22 cellular contexts compared by ENCODE assay signal in genomic region chr19:16206637-16207036, GRCh38. TPM values are rescaled to one million over a fixed set of nuclear protein-coding genes. Genes with fewer than 3 reads are reported as not detected.
DNase-seq lines count a peak whose midpoint lies in the region; ATAC-seq, FAIRE-seq and TF ChIP-seq lines count a peak whose summit lies in the region.
"Had no signal": no experiment of that assay in that cellular context is flagged by ENCODE, and none has a peak within 500 bp of the region (broad histone marks: within the 10 kb centered on the region; RNA-seq: fewer than 3 reads in every experiment).

No MANE protein-coding gene starts in this region.

- TF ChIP-seq CTCF in progenitor cell of endocrine pancreas (IDR thresholded peaks at IDR 0.05; ENCODE audit: unreplicated experiment): no peak

- ATAC-seq in activated T-cell treated with anti-CD3 and anti-CD28 coated beads, Interleukin-2, amount 50 U/mL, for 4 hours: no peak
- ATAC-seq in activated naive CD8-positive, alpha-beta T cell treated with anti-CD3 and anti-CD28 coated beads, Interleukin-2, amount 50 U/mL, for 24 hours: no peak
- ATAC-seq in HG03442 (IDR thresholded peaks at IDR 0.05; ENCODE audit: unreplicated experiment) (no peak), right cardiac atrium (no peak)
- ATAC-seq: natural killer cell treated with Interleukin-12 subunit alpha and Interleukin-12 subunit beta and Interleukin-15 and Interleukin-18, amount 100 ng/mL, for 72 hours; psoas muscle had no signal

- no peak overlapping the region for H3K4me3 Mint-ChIP-seq in activated T-cell treated with anti-CD3 and anti-CD28 coated beads, Interleukin-2, amount 50 U/mL, for 24 hours
- no peak overlapping the region for H3K4me3 Mint-ChIP-seq in activated T-cell treated with anti-CD3 and anti-CD28 coated beads, Interleukin-2, amount 50 U/mL, for 4 hours
- peak overlapping the region; percentile 46 for H3K4me3 Mint-ChIP-seq in activated naive CD8-positive, alpha-beta T cell treated with anti-CD3 and anti-CD28 coated beads, Interleukin-2, amount 50 U/mL, for 24 hours
- no peak overlapping the region for H3K4me3 Mint-ChIP-seq in progenitor cell of endocrine pancreas (ENCODE audit: low read depth)
- H3K4me3 Mint-ChIP-seq: natural killer cell treated with Interleukin-12 subunit alpha and Interleukin-12 subunit beta and Interleukin-15 and Interleukin-18, amount 100 ng/mL, for 72 hours had no signal

- DNase-seq in activated T-cell treated with anti-CD3 and anti-CD28 coated beads, Interleukin-2, amount 50 U/mL, for 24 hours: no peak
- DNase-seq in activated T-cell treated with anti-CD3 and anti-CD28 coated beads, Interleukin-2, amount 50 U/mL, for 4 hours: no peak
- DNase-seq in GM12891 (ENCODE audit: insufficient read length, low spot score) (no peak), progenitor cell of endocrine pancreas (ENCODE audit: low spot score, unreplicated experiment) (no peak), posterior vena cava (ENCODE audit: low spot score) (no peak), right cardiac atrium (no peak)
- DNase-seq in activated naive CD8-positive, alpha-beta T cell treated with anti-CD3 and anti-CD28 coated beads, Interleukin-2, amount 50 U/mL, for 24 hours: no peak
- DNase-seq: HCEC 1CT, hippocampal formation, NCI-H1417 treated with DMSO at 0.1 percent for 48 hours, NCI-H524 treated with DMSO at 0.1 percent for 48 hours, psoas muscle, Right ventricle myocardium superior had no signal

- peak overlapping the region; percentile 78 for H3K27ac Mint-ChIP-seq in activated T-cell treated with anti-CD3 and anti-CD28 coated beads, Interleukin-2, amount 50 U/mL, for 24 hours
- peak overlapping the region; percentile 84 for H3K27ac Mint-ChIP-seq in activated naive CD8-positive, alpha-beta T cell treated with anti-CD3 and anti-CD28 coated beads, Interleukin-2, amount 50 U/mL, for 24 hours
- peak overlapping the region; percentile 6 for H3K27ac Mint-ChIP-seq in progenitor cell of endocrine pancreas
- H3K27ac Mint-ChIP-seq: natural killer cell treated with Interleukin-12 subunit alpha and Interleukin-12 subunit beta and Interleukin-15 and Interleukin-18, amount 100 ng/mL, for 72 hours had no signal

- TF ChIP-seq POLR2A in GM12891 (IDR thresholded peaks at IDR 0.05; ENCODE audit: low read depth, low read length): 0 out of 2 replicates have a peak, but pooled peaks have one; percentile 19

- peaks cover 5% of the 10 kb centered on the region for H3K4me1 ChIP-seq in right cardiac atrium (ENCODE audit: control insufficient read depth, insufficient read depth, low read length)

- no peaks in the 10 kb centered on the region for H3K9me3 ChIP-seq in right cardiac atrium (ENCODE audit: control insufficient read depth, low read length)
- H3K9me3 ChIP-seq: psoas muscle had no signal

- intact Hi-C loops in posterior vena cava (cut with DNase I) (no loop called here), right cardiac atrium (cut with DNase I) (no loop called here)

- H3K27me3 ChIP-seq in right cardiac atrium (ENCODE audit: control insufficient read depth, insufficient read depth): no peaks in the 10 kb centered on the region
- H3K27me3 ChIP-seq: BLaER1 treated with 17β-estradiol and CSF1 and Interleukin-3, amounts not matched to agents 10 nM and 100 nM had no signal

- H3K36me3 Mint-ChIP-seq in activated T-cell treated with anti-CD3 and anti-CD28 coated beads, Interleukin-2, amount 50 U/mL, for 24 hours (ENCODE audit: low read depth): peaks cover 93% of the 10 kb centered on the region
- H3K36me3 Mint-ChIP-seq in activated T-cell treated with anti-CD3 and anti-CD28 coated beads, Interleukin-2, amount 50 U/mL, for 4 hours (ENCODE audit: insufficient read depth): peaks cover 42% of the 10 kb centered on the region
- peaks cover 57% of the 10 kb centered on the region for H3K36me3 Mint-ChIP-seq in activated naive CD8-positive, alpha-beta T cell treated with anti-CD3 and anti-CD28 coated beads, Interleukin-2, amount 50 U/mL, for 24 hours (ENCODE audit: low read depth)
- peaks cover 20% of the 10 kb centered on the region for H3K36me3 Mint-ChIP-seq in progenitor cell of endocrine pancreas (ENCODE audit: insufficient read depth)

- no peak overlapping the region for H3K4me3 ChIP-seq in right cardiac atrium (ENCODE audit: low read length)
- H3K4me3 ChIP-seq: BLaER1 treated with 17β-estradiol and CSF1 and Interleukin-3, amounts not matched to agents 10 nM and 100 nM; psoas muscle had no signal

- 94% methylated on average over 7 of the region's 7 CpGs for WGBS in right cardiac atrium

- H3K9me3 Mint-ChIP-seq in activated T-cell treated with anti-CD3 and anti-CD28 coated beads, Interleukin-2, amount 50 U/mL, for 24 hours: peaks cover under 1% of the 10 kb centered on the region
- H3K9me3 Mint-ChIP-seq in activated T-cell treated with anti-CD3 and anti-CD28 coated beads, Interleukin-2, amount 50 U/mL, for 4 hours: no peaks in the 10 kb centered on the region
- peaks cover 1% of the 10 kb centered on the region for H3K9me3 Mint-ChIP-seq in activated naive CD8-positive, alpha-beta T cell treated with anti-CD3 and anti-CD28 coated beads, Interleukin-2, amount 50 U/mL, for 24 hours
- H3K9me3 Mint-ChIP-seq in progenitor cell of endocrine pancreas (ENCODE audit: low read depth): no peaks in the 10 kb centered on the region
- H3K9me3 Mint-ChIP-seq: natural killer cell treated with Interleukin-12 subunit alpha and Interleukin-12 subunit beta and Interleukin-15 and Interleukin-18, amount 100 ng/mL, for 72 hours had no signal

- peaks cover 69% of the 10 kb centered on the region for H3K4me1 Mint-ChIP-seq in activated T-cell treated with anti-CD3 and anti-CD28 coated beads, Interleukin-2, amount 50 U/mL, for 24 hours (ENCODE audit: low read depth)
- peaks cover 32% of the 10 kb centered on the region for H3K4me1 Mint-ChIP-seq in activated T-cell treated with anti-CD3 and anti-CD28 coated beads, Interleukin-2, amount 50 U/mL, for 4 hours (ENCODE audit: low read depth)
- peaks cover 65% of the 10 kb centered on the region for H3K4me1 Mint-ChIP-seq in activated naive CD8-positive, alpha-beta T cell treated with anti-CD3 and anti-CD28 coated beads, Interleukin-2, amount 50 U/mL, for 24 hours
- peaks cover 5% of the 10 kb centered on the region for H3K4me1 Mint-ChIP-seq in progenitor cell of endocrine pancreas (ENCODE audit: low read depth)

- no peak overlapping the region for H3K27ac ChIP-seq in right cardiac atrium (ENCODE audit: low read length)
- H3K27ac ChIP-seq: BLaER1 treated with 17β-estradiol and CSF1 and Interleukin-3, amounts not matched to agents 10 nM and 100 nM; psoas muscle had no signal

- H3K27me3 Mint-ChIP-seq in activated T-cell treated with anti-CD3 and anti-CD28 coated beads, Interleukin-2, amount 50 U/mL, for 24 hours: no peaks in the 10 kb centered on the region
- H3K27me3 Mint-ChIP-seq in activated T-cell treated with anti-CD3 and anti-CD28 coated beads, Interleukin-2, amount 50 U/mL, for 4 hours (ENCODE audit: low read depth): no peaks in the 10 kb centered on the region
- H3K27me3 Mint-ChIP-seq in activated naive CD8-positive, alpha-beta T cell treated with anti-CD3 and anti-CD28 coated beads, Interleukin-2, amount 50 U/mL, for 24 hours: no peaks in the 10 kb centered on the region
- no peaks in the 10 kb centered on the region for H3K27me3 Mint-ChIP-seq in progenitor cell of endocrine pancreas
- H3K27me3 Mint-ChIP-seq: natural killer cell treated with Interleukin-12 subunit alpha and Interleukin-12 subunit beta and Interleukin-15 and Interleukin-18, amount 100 ng/mL, for 72 hours had no signal

- FAIRE-seq in GM12891 (lab: Jason Lieb, UNC): no peak
- FAIRE-seq: bronchial epithelial cell, endothelial cell of umbilical vein, islet of Langerhans had no signal

TF ChIP-seq in GM12891, 5 proteins besides CTCF, POLR2A, EP300 and RAD21:
- TF ChIP-seq SPI1 (IDR thresholded peaks at IDR 0.05; ENCODE audit: low read depth, low read length): no peak
- no peak for TF ChIP-seq TAF1 (IDR thresholded peaks at IDR 0.05; ENCODE audit: low read depth, low read length)
- no peak for TF ChIP-seq POU2F2 (IDR thresholded peaks at IDR 0.05; ENCODE audit: low read depth, low read length)
- TF ChIP-seq PAX5 (IDR thresholded peaks at IDR 0.05; ENCODE audit: insufficient read depth, low read length, severe bottlenecking): no peak
- TF ChIP-seq POLR2AphosphoS5 (IDR thresholded peaks at IDR 0.05; ENCODE audit: low read depth, low read length): no peak
TF ChIP-seq in GM12891: peak in this region for 0.

RNA-seq across cellular contexts. Expression of gene AP1M1, which starts 8.9 kb away (rescaled TPM):
- 100 to 1,000 TPM in 2 of 3 donors, 10 to 100 TPM in 1; 93.4 to 109 (median 106) TPM for total RNA-seq in activated T-cell treated with anti-CD3 and anti-CD28 coated beads, Interleukin-2, amount 50 U/mL, for 4 hours
- 49.4 TPM for polyA plus RNA-seq in GM12891 (2012; ENCODE audit: low read depth, missing spikeins)
- 47.4 and 51.8 TPM in 2 replicates for total RNA-seq in progenitor cell of endocrine pancreas
- 10 to 100 TPM; 59.4 to 66.4 TPM for total RNA-seq in posterior vena cava
- total RNA-seq in right cardiac atrium: 10 to 100 TPM; 38.7 to 65.5 (median 50.4) TPM
- 37.1 TPM for polyA plus RNA-seq in right cardiac atrium

RNA-seq across cellular contexts. Expression of gene FAM32A, which starts 21.4 kb away (rescaled TPM):
- total RNA-seq in activated T-cell treated with anti-CD3 and anti-CD28 coated beads, Interleukin-2, amount 50 U/mL, for 4 hours: 10 to 100 TPM; 53.4 to 60.1 (median 56.4) TPM
- polyA plus RNA-seq in GM12891 (2012; ENCODE audit: low read depth, missing spikeins): 51.4 TPM
- total RNA-seq in progenitor cell of endocrine pancreas (91.6 and 95.2 TPM in 2 replicates), posterior vena cava (10 to 100 TPM; 46.4 to 47.8 TPM), right cardiac atrium (10 to 100 TPM; 37.5 to 42.5 (median 40.1) TPM)
- 49.3 TPM for polyA plus RNA-seq in right cardiac atrium

RNA-seq across cellular contexts. Expression of gene CIB3, which starts 33.3 kb away (rescaled TPM):
- not detected for total RNA-seq in activated T-cell treated with anti-CD3 and anti-CD28 coated beads, Interleukin-2, amount 50 U/mL, for 4 hours
- polyA plus RNA-seq in GM12891 (2012; ENCODE audit: low read depth, missing spikeins): not detected
- total RNA-seq in progenitor cell of endocrine pancreas (not detected in 2 replicates), posterior vena cava (not detected), right cardiac atrium (not detected)
- polyA plus RNA-seq in right cardiac atrium: not detected
- total RNA-seq: bronchial epithelial cell; endothelial cell of umbilical vein; lung microvascular endothelial cell; psoas muscle; Right ventricle myocardium superior; T-helper 2 cell treated with Interferon-gamma antibody and Interleukin-4, amounts not matched to agents 100 ng/mL and 5 ng/mL, for 36 hours; temporal lobe had no signal
- polyA plus RNA-seq: endothelial cell of umbilical vein, psoas muscle had no signal

Comparison
In these comparisons a context has a peak if more than half of its experiments do, and no peak if none do; other contexts are left out.
1. H3K27ac Mint-ChIP-seq: peak in every context shown above with its lines; median percentile 84 in activated naive CD8-positive, alpha-beta T cell treated with anti-CD3 and anti-CD28 coated beads, Interleukin-2, amount 50 U/mL, for 24 hours; 78 in activated T-cell treated with anti-CD3 and anti-CD28 coated beads, Interleukin-2, amount 50 U/mL, for 24 hours; 6 in progenitor cell of endocrine pancreas.